Comparison of ENCODE assay signal across 18 cellular contexts in genomic region chr2:37553411-37554156, GRCh38.
"Had no signal": no experiment of that assay in that cellular context is flagged by ENCODE, and none has a peak within 500 bp of the region (broad histone marks: within the 10 kb centered on the region; RNA-seq: fewer than 3 reads in every experiment).

No MANE protein-coding gene starts in this region.

- ATAC-seq: left ventricle myocardium superior; lower lobe of right lung; natural killer cell; psoas muscle; right cardiac atrium; stimulated activated effector memory CD8-positive, alpha-beta T cell treated with anti-CD3 and anti-CD28 coated beads, Interleukin-12 subunit alpha, Interleukin-12 subunit beta, amount 100 ng/mL, for 72 hours had no signal

- H3K9me3 Mint-ChIP-seq: natural killer cell; stimulated activated effector memory CD8-positive, alpha-beta T cell treated with anti-CD3 and anti-CD28 coated beads, Interleukin-12 subunit alpha, Interleukin-12 subunit beta, amount 100 ng/mL, for 72 hours had no signal

- H3K27me3 ChIP-seq: dorsolateral prefrontal cortex, ovary, sigmoid colon, stomach, tibial artery had no signal

- H3K4me1 ChIP-seq: lower lobe of right lung, psoas muscle, sigmoid colon, tibial artery had no signal

- H3K27me3 Mint-ChIP-seq: type B pancreatic cell had no signal

- H3K9me3 ChIP-seq: lower lobe of right lung, ovary, psoas muscle, sigmoid colon, stomach, tibial artery had no signal

- DNase-seq: effector CD4-positive, alpha-beta T cell; left ventricle myocardium superior; lower lobe of right lung; natural killer cell; occipital lobe; ovary; posterior cingulate gyrus; psoas muscle; right cardiac atrium; sigmoid colon; stimulated activated CD4-positive, alpha-beta T cell treated with anti-CD3 and anti-CD28 coated beads, Interleukin-2, amount 100 ng/mL, for 24 hours; stimulated activated CD4-positive, alpha-beta T cell treated with anti-CD3 and anti-CD28 coated beads, Interleukin-4, amount 100 ng/mL, for 24 hours; stimulated activated naive CD4-positive, alpha-beta T cell treated with Interleukin-2 at 50 U/mL for 16 hours; stomach; tibial artery had no signal

- H3K27ac ChIP-seq: lower lobe of right lung, ovary, psoas muscle, sigmoid colon, stomach, tibial artery had no signal

- H3K27ac Mint-ChIP-seq: natural killer cell; stimulated activated effector memory CD8-positive, alpha-beta T cell treated with anti-CD3 and anti-CD28 coated beads, Interleukin-12 subunit alpha, Interleukin-12 subunit beta, amount 100 ng/mL, for 72 hours; type B pancreatic cell had no signal

- H3K4me3 ChIP-seq: dorsolateral prefrontal cortex, lower lobe of right lung, ovary, psoas muscle, sigmoid colon, stomach, tibial artery had no signal

- H3K36me3 ChIP-seq: lower lobe of right lung, ovary, sigmoid colon, stomach, tibial artery had no signal

- H3K4me3 Mint-ChIP-seq: natural killer cell; stimulated activated effector memory CD8-positive, alpha-beta T cell treated with anti-CD3 and anti-CD28 coated beads, Interleukin-12 subunit alpha, Interleukin-12 subunit beta, amount 100 ng/mL, for 72 hours; type B pancreatic cell had no signal
